Comparison of ENCODE assay signal across 8 cellular contexts in genomic region chr14:68283378-68284123, GRCh38.
DNase-seq lines count a peak whose midpoint lies in the region; ATAC-seq and TF ChIP-seq lines count a peak whose summit lies in the region.

No MANE protein-coding gene starts in this region.

- H3K4me3 Mint-ChIP-seq in CD4-positive, alpha-beta T cell, result peak overlapping the region; percentile 56

- WGBS in sigmoid colon, 2 donors, result 46 to 83% methylated on average over 11 of the region's 11 CpGs

- no peak overlapping the region for H3K4me3 ChIP-seq in sigmoid colon

- no peaks in the 10 kb centered on the region for H3K36me3 ChIP-seq in sigmoid colon

- no peaks in the 10 kb centered on the region for H3K27me3 ChIP-seq in CD4-positive, alpha-beta T cell (ENCODE audit: control insufficient read depth, insufficient read depth, low read length)
- no peaks in the 10 kb centered on the region for H3K27me3 ChIP-seq in sigmoid colon

- TF ChIP-seq CTCF in CD4-positive, alpha-beta T cell (IDR thresholded peaks at IDR 0.05), result peak; percentile 23
- no peak for TF ChIP-seq CTCF in sigmoid colon (IDR thresholded peaks at IDR 0.05)

- intact Hi-C loops in CD4-positive, alpha-beta T cell (cut with DNase I, micrococcal nuclease), result loop anchor here in 1 of 2 experiments (1.0 to 10.0 kb wide), 5 partner anchors 15 to 501 kb away; no protein-coding TSS in a partner anchor
- intact Hi-C loops in sigmoid colon (cut with DNase I), result no loop called here

- POLR2A ChIA-PET in CD4-positive, alpha-beta T cell (lab: Charles Lee), result interaction anchor here (0.5 to 5.7 kb wide), 26 partner anchors 8 to 532 kb away, joined by 3 to 107 read pairs (median 6); partner anchors contain the start of gene ZFP36L1

- peaks cover 94% of the 10 kb centered on the region for H3K4me1 Mint-ChIP-seq in CD4-positive, alpha-beta T cell (ENCODE audit: low read depth)

- ATAC-seq in CD4-positive, alpha-beta T cell (ENCODE audit: poor library complexity), result peak; percentile 73
- ATAC-seq in GM21825 (IDR thresholded peaks at IDR 0.05; ENCODE audit: unreplicated experiment), result peak; percentile 36

- H3K27me3 Mint-ChIP-seq in CD4-positive, alpha-beta T cell, result no peaks in the 10 kb centered on the region

- no peaks in the 10 kb centered on the region for H3K36me3 Mint-ChIP-seq in CD4-positive, alpha-beta T cell (ENCODE audit: low read depth)

- DNase-seq in CD4-positive, alpha-beta T cell, result peak; percentile 47 to 72 (median 62)
- peak; percentile 17 for DNase-seq in T-helper 22 cell (ENCODE audit: low read depth)
- peak; percentile 33 for DNase-seq in effector CD4-positive, alpha-beta T cell
- peak; percentile 59 for DNase-seq in stimulated activated CD4-positive, alpha-beta T cell treated with anti-CD3 and anti-CD28 coated beads, Interleukin-15, amount 100 ng/mL, for 24 hours
- DNase-seq in sigmoid colon, result no peak
- DNase-seq in 8988T, result no peak
- DNase-seq in dedifferentiated amniotic fluid mesenchymal stem cell (ENCODE audit: extremely low spot score), result no peak

- H3K27ac Mint-ChIP-seq in CD4-positive, alpha-beta T cell, result peak overlapping the region; percentile 99

- H3K9me3 Mint-ChIP-seq in CD4-positive, alpha-beta T cell, result no peaks in the 10 kb centered on the region

- no peak for TF ChIP-seq EP300 in sigmoid colon (IDR thresholded peaks at IDR 0.05)

- CTCF ChIA-PET in CD4-positive, alpha-beta T cell (lab: Charles Lee), result interaction anchor here (1.0 to 1.9 kb wide), 9 partner anchors 10 to 533 kb away, joined by 3 to 7 read pairs (median 4); partner anchors contain the start of gene ZFP36L1

- H3K4me1 ChIP-seq in sigmoid colon, result peaks cover 0 to 35% (median 20%) of the 10 kb centered on the region in 4 donors

- H3K9me3 ChIP-seq in CD4-positive, alpha-beta T cell (ENCODE audit: control insufficient read depth, low read length), result no peaks in the 10 kb centered on the region
- no peaks in the 10 kb centered on the region for H3K9me3 ChIP-seq in sigmoid colon

- peak overlapping the region; percentile 76 for H3K27ac ChIP-seq in CD4-positive, alpha-beta T cell (ENCODE audit: low read depth, low read length)
- H3K27ac ChIP-seq in sigmoid colon, result peak overlapping the region in 1 of 4 donors; percentile 13

- no peak for TF ChIP-seq POLR2A in sigmoid colon (IDR thresholded peaks at IDR 0.05)

Comparison
In these comparisons a context has a peak if more than half of its experiments do, and no peak if none do; other contexts are left out.
1. DNase-seq: peak in CD4-positive, alpha-beta T cell (10 of 10), T-helper 22 cell (single experiment), effector CD4-positive, alpha-beta T cell (single experiment) and stimulated activated CD4-positive, alpha-beta T cell treated with anti-CD3 and anti-CD28 coated beads, Interleukin-15, amount 100 ng/mL, for 24 hours (single experiment); none in sigmoid colon (single experiment), 8988T (single experiment) and dedifferentiated amniotic fluid mesenchymal stem cell (single experiment).